ENCODE assay signal across 26 cellular contexts in genomic region chr1:201928266-201928665, GRCh38. TPM values are rescaled to one million over a fixed set of nuclear protein-coding genes. Genes with fewer than 3 reads are reported as not detected.
"Had no signal": no experiment of that assay in that cellular context is flagged by ENCODE, and none has a peak within 500 bp of the region (broad histone marks: within the 10 kb centered on the region; RNA-seq: fewer than 3 reads in every experiment).

No MANE protein-coding gene starts in this region.

- H3K4me1 ChIP-seq: body of pancreas, left lung, lower lobe of right lung, pancreas, spleen, thyroid gland had no signal

- H3K9me3 ChIP-seq: body of pancreas, left lung, lower lobe of right lung, pancreas, spleen, thyroid gland had no signal

- H3K4me3 ChIP-seq: body of pancreas, left lung, lower lobe of right lung, pancreas, spleen, thyroid gland had no signal

- ATAC-seq: body of pancreas; left lung; lower lobe of right lung; naive thymus-derived CD8-positive, alpha-beta T cell; pancreas; stimulated activated naive CD8-positive, alpha-beta T cell treated with anti-CD3 and anti-CD28 coated beads, Interleukin-15, Interleukin-2, amounts not matched to agents 100 U/mL and 50 U/mL, for 24 hours; T-helper 17 cell had no signal

- H3K36me3 ChIP-seq: left lung, lower lobe of right lung, pancreas, spleen, thyroid gland had no signal

- H3K4me3 Mint-ChIP-seq: activated CD4-positive, alpha-beta memory T cell treated with anti-CD3 and anti-CD28 coated beads, Interleukin-2, amount 10 ng/mL, durations not matched to agents 7 days and 5 days; activated CD4-positive, alpha-beta T cell treated with anti-CD3 and anti-CD28 coated beads, Interleukin-2, amount 10 ng/mL, durations not matched to agents 7 days and 5 days; activated naive CD8-positive, alpha-beta T cell; naive thymus-derived CD8-positive, alpha-beta T cell; neural crest cell; T-helper 17 cell had no signal

- H3K36me3 Mint-ChIP-seq: activated naive CD8-positive, alpha-beta T cell; naive thymus-derived CD8-positive, alpha-beta T cell had no signal

- H3K27ac ChIP-seq: body of pancreas, left lung, lower lobe of right lung, pancreas, spleen, thyroid gland had no signal

- H3K27me3 ChIP-seq: body of pancreas, left lung, pancreas, thyroid gland had no signal

- H3K4me1 Mint-ChIP-seq: activated CD4-positive, alpha-beta memory T cell treated with anti-CD3 and anti-CD28 coated beads, Interleukin-2, amount 10 ng/mL, durations not matched to agents 7 days and 5 days; activated CD4-positive, alpha-beta T cell treated with anti-CD3 and anti-CD28 coated beads, Interleukin-2, amount 10 ng/mL, durations not matched to agents 7 days and 5 days; T-helper 17 cell had no signal

- H3K27ac Mint-ChIP-seq: activated CD4-positive, alpha-beta memory T cell treated with anti-CD3 and anti-CD28 coated beads, Interleukin-2, amount 10 ng/mL, durations not matched to agents 7 days and 5 days; activated CD4-positive, alpha-beta T cell treated with anti-CD3 and anti-CD28 coated beads, Interleukin-2, amount 10 ng/mL, durations not matched to agents 7 days and 5 days; activated naive CD8-positive, alpha-beta T cell; activated T-helper 2 cell treated with anti-CD3 and anti-CD28 coated beads, Interferon-gamma antibody, Interleukin-2, Interleukin-4, amounts not matched to agents 10 μg/mL and 5 μg/mL and 100 μg/mL, durations not matched to agents 14 hours and 24 hours and 36 hours; naive thymus-derived CD8-positive, alpha-beta T cell; T-helper 17 cell had no signal

- DNase-seq: activated CD4-positive, alpha-beta memory T cell treated with anti-CD3 and anti-CD28 coated beads, Interleukin-2, amount 10 ng/mL, durations not matched to agents 7 days and 5 days; activated CD4-positive, alpha-beta T cell treated with anti-CD3 and anti-CD28 coated beads for 1 hour; activated CD4-positive, alpha-beta T cell treated with anti-CD3 and anti-CD28 coated beads, Interleukin-2, amount 10 ng/mL, durations not matched to agents 7 days and 5 days; activated naive CD4-positive, alpha-beta T cell treated with Interleukin-2 at 50 U/mL for 16 hours; activated T-cell treated with anti-CD3 and anti-CD28 coated beads, Interleukin-2, amount 50 U/mL, for 48 hours; anterior cingulate cortex; body of pancreas; foreskin fibroblast; glutamatergic neuron; left lung; lower lobe of right lung; mesenchymal stem cell; naive thymus-derived CD8-positive, alpha-beta T cell; nucleus accumbens; pancreas; right cardiac atrium; spleen; stimulated activated CD4-positive, alpha-beta T cell treated with anti-CD3 and anti-CD28 coated beads, Interleukin-2, amount 100 ng/mL, for 48 hours; stimulated activated naive CD8-positive, alpha-beta T cell treated with anti-CD3 and anti-CD28 coated beads, Interleukin-15, Interleukin-2, amounts not matched to agents 100 U/mL and 50 U/mL, for 24 hours; substantia nigra; T-helper 17 cell; T1000; thyroid gland had no signal

- H3K9me3 Mint-ChIP-seq: activated CD4-positive, alpha-beta memory T cell treated with anti-CD3 and anti-CD28 coated beads, Interleukin-2, amount 10 ng/mL, durations not matched to agents 7 days and 5 days; activated CD4-positive, alpha-beta T cell treated with anti-CD3 and anti-CD28 coated beads, Interleukin-2, amount 10 ng/mL, durations not matched to agents 7 days and 5 days; activated T-helper 2 cell treated with anti-CD3 and anti-CD28 coated beads, Interferon-gamma antibody, Interleukin-2, Interleukin-4, amounts not matched to agents 10 μg/mL and 5 μg/mL and 100 μg/mL, durations not matched to agents 14 hours and 24 hours and 36 hours; naive thymus-derived CD8-positive, alpha-beta T cell; neural crest cell had no signal

RNA-seq across cellular contexts. Expression of gene LMOD1, which starts 18.1 kb away (rescaled TPM):
- total RNA-seq: activated CD4-positive, alpha-beta memory T cell treated with anti-CD3 and anti-CD28 coated beads, Interleukin-2, amount 10 ng/mL, durations not matched to agents 7 days and 5 days; activated CD4-positive, alpha-beta T cell treated with anti-CD3 and anti-CD28 coated beads, Interleukin-2, amount 10 ng/mL, durations not matched to agents 7 days and 5 days; activated T-helper 2 cell treated with anti-CD3 and anti-CD28 coated beads, Interferon-gamma antibody, Interleukin-2, Interleukin-4, amounts not matched to agents 10 μg/mL and 5 μg/mL and 100 μg/mL, durations not matched to agents 14 hours and 24 hours and 36 hours; naive thymus-derived CD8-positive, alpha-beta T cell; T-helper 17 cell had no signal
- polyA plus RNA-seq: naive thymus-derived CD8-positive, alpha-beta T cell had no signal

RNA-seq across cellular contexts. Expression of gene SHISA4, which starts 39.6 kb away (rescaled TPM):
- polyA plus RNA-seq: naive thymus-derived CD8-positive, alpha-beta T cell had no signal
